Comparison of ENCODE assay signal across 18 cellular contexts in the genomic region with DNA sequence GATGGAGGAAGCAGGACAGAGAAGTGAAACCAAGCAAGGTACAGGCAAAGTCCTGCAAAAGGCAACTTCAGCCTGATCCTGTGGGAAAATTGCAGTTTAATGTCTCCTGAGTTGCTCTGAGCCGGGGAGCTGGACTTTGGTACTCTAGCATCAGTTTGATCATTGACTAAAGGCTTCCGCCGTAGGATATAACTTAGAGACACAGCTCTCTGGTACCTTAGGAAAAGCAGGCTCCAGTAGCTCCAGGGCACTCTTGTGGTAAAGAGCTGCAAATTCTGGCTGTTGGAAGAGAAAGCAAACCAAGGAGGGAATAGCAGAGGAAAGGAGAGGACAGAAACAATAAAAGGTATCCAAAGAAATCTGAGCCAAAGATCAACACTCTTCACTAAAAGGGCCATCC.
"Had no signal": no experiment of that assay in that cellular context is flagged by ENCODE, and none has a peak within 500 bp of the region (broad histone marks: within the 10 kb centered on the region; RNA-seq: fewer than 3 reads in every experiment).

No MANE protein-coding gene starts in this region.

- DNase-seq: activated CD4-positive, alpha-beta memory T cell treated with anti-CD3 and anti-CD28 coated beads, Interleukin-2, amount 10 ng/mL, durations not matched to agents 7 days and 5 days; activated CD4-positive, alpha-beta T cell treated with anti-CD3 and anti-CD28 coated beads for 48 hours; activated CD4-positive, CD25-positive, alpha-beta regulatory T cell; activated CD8-positive, alpha-beta memory T cell treated with anti-CD3 and anti-CD28 coated beads, Interleukin-2, amount 10 ng/mL, durations not matched to agents 7 days and 5 days; activated naive CD4-positive, alpha-beta T cell treated with Interleukin-2 at 50 U/mL for 16 hours; activated naive CD8-positive, alpha-beta T cell treated with anti-CD3 and anti-CD28 coated beads, Interleukin-2, amount 10 ng/mL, durations not matched to agents 7 days and 5 days; amygdala; effector memory CD8-positive, alpha-beta T cell; foreskin fibroblast; left ventricle myocardium inferior; mammary epithelial cell; mucosa of descending colon; naive B cell; ovary; stimulated activated CD4-positive, alpha-beta T cell treated with anti-CD3 and anti-CD28 coated beads, Interleukin-4, amount 100 ng/mL, for 4 hours; uterus had no signal

- H3K9me3 Mint-ChIP-seq: stimulated activated memory B cell treated with anti-CD40 and anti-IgM and Interleukin-4, amounts not matched to agents 10 μg/mL and 1 μg/mL and 100 μg/mL, for 72 hours had no signal

- H3K4me3 ChIP-seq: left ventricle myocardium inferior, mucosa of descending colon, ovary, uterus had no signal

- H3K4me1 Mint-ChIP-seq: activated CD4-positive, alpha-beta memory T cell treated with anti-CD3 and anti-CD28 coated beads, Interleukin-2, amount 10 ng/mL, durations not matched to agents 7 days and 5 days; activated CD8-positive, alpha-beta memory T cell treated with anti-CD3 and anti-CD28 coated beads, Interleukin-2, amount 10 ng/mL, durations not matched to agents 7 days and 5 days; activated naive CD8-positive, alpha-beta T cell treated with anti-CD3 and anti-CD28 coated beads, Interleukin-2, amount 10 ng/mL, durations not matched to agents 7 days and 5 days; activated T-helper 17 cell treated with anti-CD3 and anti-CD28 coated beads, Interleukin-2, amount 50 U/mL, for 72 hours; naive B cell; stimulated activated memory B cell treated with anti-CD40 and anti-IgM and Interleukin-4, amounts not matched to agents 10 μg/mL and 1 μg/mL and 100 μg/mL, for 72 hours had no signal

- H3K4me1 ChIP-seq: left ventricle myocardium inferior, uterus had no signal

- H3K4me3 Mint-ChIP-seq: activated CD4-positive, alpha-beta memory T cell treated with anti-CD3 and anti-CD28 coated beads, Interleukin-2, amount 10 ng/mL, durations not matched to agents 7 days and 5 days; activated CD8-positive, alpha-beta memory T cell treated with anti-CD3 and anti-CD28 coated beads, Interleukin-2, amount 10 ng/mL, durations not matched to agents 7 days and 5 days; activated naive CD8-positive, alpha-beta T cell treated with anti-CD3 and anti-CD28 coated beads, Interleukin-2, amount 10 ng/mL, durations not matched to agents 7 days and 5 days; activated T-helper 17 cell treated with anti-CD3 and anti-CD28 coated beads, Interleukin-2, amount 50 U/mL, for 72 hours; effector memory CD8-positive, alpha-beta T cell; naive B cell; stimulated activated memory B cell treated with anti-CD40 and anti-IgM and Interleukin-4, amounts not matched to agents 10 μg/mL and 1 μg/mL and 100 μg/mL, for 72 hours had no signal

- H3K36me3 ChIP-seq: left ventricle myocardium inferior, ovary, uterus had no signal

- H3K27me3 ChIP-seq: ovary, uterus had no signal

- H3K27me3 Mint-ChIP-seq: activated CD4-positive, alpha-beta memory T cell treated with anti-CD3 and anti-CD28 coated beads, Interleukin-2, amount 10 ng/mL, durations not matched to agents 7 days and 5 days; activated CD8-positive, alpha-beta memory T cell treated with anti-CD3 and anti-CD28 coated beads, Interleukin-2, amount 10 ng/mL, durations not matched to agents 7 days and 5 days; activated naive CD8-positive, alpha-beta T cell treated with anti-CD3 and anti-CD28 coated beads, Interleukin-2, amount 10 ng/mL, durations not matched to agents 7 days and 5 days; activated T-helper 17 cell treated with anti-CD3 and anti-CD28 coated beads, Interleukin-2, amount 50 U/mL, for 72 hours; effector memory CD8-positive, alpha-beta T cell; naive B cell; stimulated activated memory B cell treated with anti-CD40 and anti-IgM and Interleukin-4, amounts not matched to agents 10 μg/mL and 1 μg/mL and 100 μg/mL, for 72 hours had no signal

- H3K36me3 Mint-ChIP-seq: activated CD8-positive, alpha-beta memory T cell treated with anti-CD3 and anti-CD28 coated beads, Interleukin-2, amount 10 ng/mL, durations not matched to agents 7 days and 5 days; activated naive CD8-positive, alpha-beta T cell treated with anti-CD3 and anti-CD28 coated beads, Interleukin-2, amount 10 ng/mL, durations not matched to agents 7 days and 5 days; naive B cell; stimulated activated memory B cell treated with anti-CD40 and anti-IgM and Interleukin-4, amounts not matched to agents 10 μg/mL and 1 μg/mL and 100 μg/mL, for 72 hours had no signal

- H3K27ac Mint-ChIP-seq: activated CD4-positive, alpha-beta memory T cell treated with anti-CD3 and anti-CD28 coated beads, Interleukin-2, amount 10 ng/mL, durations not matched to agents 7 days and 5 days; activated CD8-positive, alpha-beta memory T cell treated with anti-CD3 and anti-CD28 coated beads, Interleukin-2, amount 10 ng/mL, durations not matched to agents 7 days and 5 days; activated naive CD8-positive, alpha-beta T cell treated with anti-CD3 and anti-CD28 coated beads, Interleukin-2, amount 10 ng/mL, durations not matched to agents 7 days and 5 days; activated T-helper 17 cell treated with anti-CD3 and anti-CD28 coated beads, Interleukin-2, amount 50 U/mL, for 72 hours; effector memory CD8-positive, alpha-beta T cell; naive B cell; stimulated activated memory B cell treated with anti-CD40 and anti-IgM and Interleukin-4, amounts not matched to agents 10 μg/mL and 1 μg/mL and 100 μg/mL, for 72 hours had no signal

- H3K27ac ChIP-seq: left ventricle myocardium inferior, ovary, uterus had no signal

- H3K9me3 ChIP-seq: left ventricle myocardium inferior, ovary, uterus had no signal
